8 cellular contexts compared by ENCODE assay signal in the genomic region with DNA sequence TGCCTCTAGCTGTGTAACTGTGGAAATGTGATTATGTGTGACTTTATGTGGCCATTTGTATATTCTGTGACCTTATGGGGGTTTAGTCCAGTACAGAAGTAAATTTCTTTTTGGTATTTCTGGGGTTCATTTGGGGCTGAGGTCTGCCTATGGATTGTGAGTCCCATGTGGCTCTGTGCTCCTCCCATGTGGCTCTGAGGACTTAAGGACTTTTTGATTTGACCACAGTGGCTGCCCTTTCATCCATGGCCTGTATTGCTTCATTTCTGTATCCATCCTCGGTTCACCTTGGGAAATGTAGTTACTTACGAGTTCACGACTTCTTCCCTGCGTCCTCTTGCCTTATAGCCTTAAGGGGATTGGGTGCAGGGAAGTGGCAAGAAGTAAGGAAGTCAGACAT. TPM values are rescaled to one million over a fixed set of nuclear protein-coding genes. Genes with fewer than 3 reads are reported as not detected.
DNase-seq lines count a peak whose midpoint lies in the region; ATAC-seq, FAIRE-seq and TF ChIP-seq lines count a peak whose summit lies in the region.

No MANE protein-coding gene starts in this region.

- peak overlapping the region; percentile 97 for H2AFZ ChIP-seq in GM23248
- H2AFZ ChIP-seq in fibroblast of lung (ENCODE audit: low read length): no peak overlapping the region

- no peak for TF ChIP-seq CTCF in fibroblast of lung (conservative IDR thresholded peaks at IDR 0.05 in 1 of 2, IDR thresholded peaks at IDR 0.05 in 1 of 2; ENCODE audit: low read depth in 1 of 2, low read length in 2 of 2)
- no peak for TF ChIP-seq CTCF in gastrocnemius medialis (IDR thresholded peaks at IDR 0.05 in 4 of 5, conservative IDR thresholded peaks at IDR 0.05 in 1 of 5)

- H3K9me2 ChIP-seq in GM23248 (ENCODE audit: insufficient read depth): no peaks in the 10 kb centered on the region

- intact Hi-C loops in gastrocnemius medialis (cut with DNase I; ENCODE audit: low total_unique reads): loop anchor here (2.0 to 5.0 kb wide), 9 partner anchors 132 to 1337 kb away; a partner anchor contains a TSS

- TF ChIP-seq POLR2A in gastrocnemius medialis (IDR thresholded peaks at IDR 0.05): no peak

- H3K4me2 ChIP-seq in GM23248 (ENCODE audit: unreplicated experiment) (peak overlapping the region; percentile 87), fibroblast of lung (ENCODE audit: extremely low read depth, insufficient read depth, low read length) (peak overlapping the region; percentile 83)

- H4K20me1 ChIP-seq in GM23248 (ENCODE audit: insufficient read depth): no peaks in the 10 kb centered on the region
- H4K20me1 ChIP-seq in fibroblast of lung (ENCODE audit: control insufficient read depth, extremely low read depth, insufficient read depth, low read length): no peaks in the 10 kb centered on the region

- DNase-seq in GM23248 (no peak), RKO (ENCODE audit: low spot score) (peak; percentile 5), fibroblast of lung (ENCODE audit: low read depth in 2 of 2) (no peak), gastrocnemius medialis (no peak), RCC 7860 (ENCODE audit: low spot score) (no peak)

- WGBS in GM23248 (ENCODE audit: low coverage in 1 of 2, low lambda C conversion rate in 2 of 2, missing lambda C conversion rate in 2 of 2), 2 experiments: 87 to 89% methylated on average over 4 of the region's 4 CpGs

- H3K9me3 ChIP-seq in GM23248 (ENCODE audit: low read depth) (no peaks in the 10 kb centered on the region), fibroblast of lung (ENCODE audit: control insufficient read depth, insufficient read depth, low read depth, low read length) (no peaks in the 10 kb centered on the region), gastrocnemius medialis (peaks cover 0 to 22% (median 0%) of the 10 kb centered on the region in 3 donors)

- H3K9ac ChIP-seq in GM23248 (peak overlapping the region; percentile 89), fibroblast of lung (ENCODE audit: insufficient read depth, low read length) (no peak overlapping the region)

- in situ Hi-C loops in GM23248 (cut with MboI): no loop called here
- in situ Hi-C loops in gastrocnemius medialis (cut with MboI; ENCODE audit: low sequenced_read_pairs in 4 of 4): no loop called here

- ATAC-seq in gastrocnemius medialis: no peak
- no peak for ATAC-seq in GM19023 (IDR thresholded peaks at IDR 0.05; ENCODE audit: unreplicated experiment)
- no peak for ATAC-seq in GM18519 (IDR thresholded peaks at IDR 0.05; ENCODE audit: low FRiP score, unreplicated experiment)
- ATAC-seq in HG03280 (IDR thresholded peaks at IDR 0.05; ENCODE audit: unreplicated experiment): no peak

- peaks cover 6% of the 10 kb centered on the region for H3K4me1 ChIP-seq in GM23248 (ENCODE audit: insufficient read depth)
- H3K4me1 ChIP-seq in fibroblast of lung (ENCODE audit: control insufficient read depth, extremely low read depth, insufficient read depth, low read length): no peaks in the 10 kb centered on the region
- H3K4me1 ChIP-seq in gastrocnemius medialis: peaks cover 8 to 11% of the 10 kb centered on the region in 2 donors

- FAIRE-seq in RCC 7860 (lab: Jason Lieb, UNC): no peak

- H3K27me3 ChIP-seq in GM23248 (replicated peaks; ENCODE audit: insufficient read depth) (no peaks in the 10 kb centered on the region), fibroblast of lung (ENCODE audit: control insufficient read depth, insufficient read depth, low read length) (no peaks in the 10 kb centered on the region), gastrocnemius medialis (no peaks in the 10 kb centered on the region)

- H3K36me3 ChIP-seq in GM23248 (ENCODE audit: low read depth) (0 out of 2 replicates have a peak, but pooled peaks cover 6% of the 10 kb centered on the region), fibroblast of lung (ENCODE audit: control insufficient read depth, insufficient read depth, low read length) (no peaks in the 10 kb centered on the region), gastrocnemius medialis (peaks cover 0 to 31% of the 10 kb centered on the region in 2 donors)

- H3K27ac ChIP-seq in GM23248 (no peak overlapping the region), fibroblast of lung (ENCODE audit: insufficient read depth, low read length) (no peak overlapping the region), gastrocnemius medialis (no peak overlapping the region)

- H3K79me2 ChIP-seq in GM23248 (ENCODE audit: insufficient read depth) (peaks cover 59% of the 10 kb centered on the region), fibroblast of lung (ENCODE audit: control insufficient read depth, insufficient read depth, low read length) (peaks cover 11% of the 10 kb centered on the region)

- no peaks in the 10 kb centered on the region for H3F3A ChIP-seq in GM23248 (ENCODE audit: insufficient read depth)

- H3K4me3 ChIP-seq in GM23248 (peak overlapping the region; percentile 96), fibroblast of lung (replicated peaks in 1 of 4; ENCODE audit: control extremely low read depth in 1 of 4, insufficient read depth in 1 of 4, low read depth in 3 of 4, low read length in 4 of 4) (peak overlapping the region; percentile 74 to 97 (median 92)), gastrocnemius medialis (peak overlapping the region; percentile 82 to 98 (median 93))

RNA-seq across cellular contexts. Expression of a gene that starts 1.0 kb away (rescaled TPM):
- 5.1 and 10.4 TPM in 2 replicates for total RNA-seq in GM23248 (2014; rRNA removed; shearing (Covaris generic))
- polyA plus RNA-seq in GM23248 (2016; fragmentation: Nextera tagmentation; extraction: Ambion mirVana) (5.9 and 7.1 TPM in 2 replicates), fibroblast of lung (3.2 and 5.6 TPM in 2 replicates)
- total RNA-seq in fibroblast of lung (14.1 and 16.5 TPM in 2 replicates), gastrocnemius medialis (10 to 100 TPM in 1 of 4 donors, 1 to 10 TPM in 3; 3.0 to 15.4 (median 3.7) TPM)
- 3.4 and 4.4 TPM in 2 replicates for polyA plus RNA-seq in fibroblast of lung (2012)
- 1.1 and 2.5 TPM in 2 replicates for polyA minus RNA-seq in fibroblast of lung (ENCODE audit: low replicate concordance)
